8 cellular contexts compared by ENCODE assay signal in the genomic region with DNA sequence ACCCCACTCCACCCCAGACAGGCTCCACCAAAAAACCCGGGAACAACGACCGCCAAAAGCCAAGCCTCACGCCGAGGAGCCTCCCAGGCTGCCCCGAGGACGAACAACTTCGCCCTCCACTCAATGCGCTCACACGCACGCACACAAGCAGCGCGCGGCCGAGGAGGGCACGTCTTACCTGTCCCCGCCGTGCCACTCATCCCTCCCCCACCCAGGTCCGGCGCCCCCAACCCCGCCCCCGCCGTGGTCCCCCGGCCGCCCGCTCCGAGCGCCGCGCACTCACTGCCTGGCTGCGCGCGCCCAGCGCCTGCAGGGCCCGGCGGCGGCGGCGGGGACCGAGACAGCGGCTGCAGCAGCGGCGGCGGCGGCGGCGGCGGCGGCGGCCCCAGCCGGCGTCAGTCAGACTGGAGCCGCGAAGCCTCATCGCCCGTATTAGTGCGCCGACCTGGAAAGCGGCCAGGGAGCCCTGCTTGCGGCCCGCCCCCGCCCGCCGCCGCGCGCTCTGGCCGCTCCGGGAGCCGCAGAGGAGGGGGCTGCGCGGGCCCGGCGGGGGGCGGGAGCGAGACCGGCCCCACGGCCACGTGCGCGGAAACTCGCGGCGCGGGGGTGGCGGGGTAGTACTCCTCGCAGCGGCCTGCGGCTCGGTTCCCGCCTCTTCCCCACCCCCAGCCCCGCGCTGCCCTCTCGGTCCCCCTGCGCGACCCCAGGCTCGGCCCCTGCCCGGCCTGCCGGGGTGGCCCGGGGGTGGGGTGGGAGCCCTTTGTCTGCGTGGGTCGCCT. TPM values are rescaled to one million over a fixed set of nuclear protein-coding genes. Genes with fewer than 3 reads are reported as not detected.
A peak's percentile ranks its signal among the peaks of the same experiment; 100 is the strongest.
DNase-seq lines count a peak whose midpoint lies in the region; ATAC-seq, FAIRE-seq and TF ChIP-seq lines count a peak whose summit lies in the region.

SMAD9 (minus strand) TSS at position 406 of the 779 bp plus-strand sequence. CDS start 40,549 bp downstream, outside the sequence.

- H3K27ac Mint-ChIP-seq in central memory CD8-positive, alpha-beta T cell (ENCODE audit: low read depth), result no peak within 1 kb of the TSS

- H2AFZ ChIP-seq in smooth muscle cell (ENCODE audit: low read depth), result peak within 1 kb of the TSS; percentile 73

- no peaks in the 10 kb centered on the region for H3K36me3 ChIP-seq in BLaER1
- H3K36me3 ChIP-seq in smooth muscle cell (ENCODE audit: low read depth), result no peaks in the 10 kb centered on the region

- no peak for FAIRE-seq in RCC 7860 (lab: Jason Lieb, UNC)
- FAIRE-seq in D721Med (lab: Jason Lieb, UNC), result no peak

- H3K4me1 ChIP-seq in BLaER1 (peaks cover 16% of the 10 kb centered on the region), smooth muscle cell (ENCODE audit: low read depth) (peaks cover 20% of the 10 kb centered on the region)

- H3K27me3 ChIP-seq in BLaER1 (peaks cover 26% of the 10 kb centered on the region), smooth muscle cell (ENCODE audit: low read depth) (no peaks in the 10 kb centered on the region)

- H3K4me2 ChIP-seq in BLaER1, result peak within 1 kb of the TSS; percentile 95
- H3K4me2 ChIP-seq in smooth muscle cell, result peak within 1 kb of the TSS; percentile 83

- H3K27ac ChIP-seq in BLaER1 (peak within 1 kb of the TSS; percentile 44; the same call in 1 of the 2 replicates), smooth muscle cell (ENCODE audit: low read depth) (peak within 1 kb of the TSS; percentile 60)

- H3K4me3 ChIP-seq in BLaER1, result peak within 1 kb of the TSS; percentile 67
- peak within 1 kb of the TSS; percentile 51 for H3K4me3 ChIP-seq in smooth muscle cell

- no peak for TF ChIP-seq CTCF in smooth muscle cell (IDR thresholded peaks at IDR 0.05; ENCODE audit: borderline replicate concordance, insufficient read depth, poor library complexity, severe bottlenecking)
- TF ChIP-seq CTCF in D721Med (IDR thresholded peaks at IDR 0.05; ENCODE audit: insufficient read depth, missing control alignments), result no peak

- peaks cover 74% of the 10 kb centered on the region for H3K27me3 Mint-ChIP-seq in central memory CD8-positive, alpha-beta T cell

- peaks cover 29% of the 10 kb centered on the region for H3K79me2 ChIP-seq in smooth muscle cell (ENCODE audit: low read depth)

- H3F3A ChIP-seq in smooth muscle cell (ENCODE audit: low read depth), result peaks cover 12% of the 10 kb centered on the region

- peak within 1 kb of the TSS; percentile 51; the same call in 1 of the 2 replicates for H3K9ac ChIP-seq in BLaER1
- H3K9ac ChIP-seq in smooth muscle cell (ENCODE audit: low read depth), result peak within 1 kb of the TSS; percentile 5

- 0% methylated on average over 24 of the region's 102 CpGs for WGBS in smooth muscle cell (ENCODE audit: low lambda C conversion rate)

- H4K20me1 ChIP-seq in BLaER1, result no peaks in the 10 kb centered on the region
- no peaks in the 10 kb centered on the region for H4K20me1 ChIP-seq in smooth muscle cell (ENCODE audit: low read depth)

- H3K36me3 Mint-ChIP-seq in central memory CD8-positive, alpha-beta T cell (ENCODE audit: insufficient read depth), result no peaks in the 10 kb centered on the region

- H3K9me3 Mint-ChIP-seq in central memory CD8-positive, alpha-beta T cell, result no peaks in the 10 kb centered on the region

- ATAC-seq in GM18909 (IDR thresholded peaks at IDR 0.05; ENCODE audit: poor library complexity, unreplicated experiment) (peak; percentile 74), HG03521 (IDR thresholded peaks at IDR 0.05; ENCODE audit: unreplicated experiment) (peak; percentile 64)
- peak; percentile 49 for ATAC-seq in central memory CD8-positive, alpha-beta T cell (replicated peaks; ENCODE audit: extremely low read depth, poor library complexity, severe bottlenecking)

- H3K4me3 Mint-ChIP-seq in central memory CD8-positive, alpha-beta T cell, result peak within 1 kb of the TSS; percentile 70

- H3K9me3 ChIP-seq in BLaER1 (no peaks in the 10 kb centered on the region), smooth muscle cell (replicated peaks; ENCODE audit: low read depth) (no peaks in the 10 kb centered on the region)

- H3K4me1 Mint-ChIP-seq in central memory CD8-positive, alpha-beta T cell, result no peaks in the 10 kb centered on the region

- DNase-seq in RCC 7860 (ENCODE audit: low spot score) (peak; percentile 38), islet precursor cell (peak; percentile 83), smooth muscle cell (lab: John Stamatoyannopoulos, UW; ENCODE audit: unreplicated experiment) (peak; percentile 49), D721Med (ENCODE audit: insufficient read length, low spot score) (no peak)
- DNase-seq in central memory CD8-positive, alpha-beta T cell (ENCODE audit: low spot score in 2 of 2), result no peak

RNA-seq across cellular contexts. Expression of gene SMAD9, which starts in this region (rescaled TPM):
- total RNA-seq in smooth muscle cell, result 7.1 and 11.5 TPM in 2 replicates
- 6.6 and 7.1 TPM in 2 replicates for polyA plus RNA-seq in smooth muscle cell

Comparison
In these comparisons a context has a peak if more than half of its experiments do, and no peak if none do; other contexts are left out.
1. DNase-seq: peak in RCC 7860 (single experiment), islet precursor cell (single experiment) and smooth muscle cell (single experiment); none in central memory CD8-positive, alpha-beta T cell (0 of 2) and D721Med (single experiment).
2. Peak in every context shown above with its lines, with median percentiles within 50 percentile points of each other: ATAC-seq.